In genomic region chr10:104784452-104784851, GRCh38 we compare ENCODE assay signal across 20 cellular contexts.
DNase-seq lines count a peak whose midpoint lies in the region; TF ChIP-seq lines count a peak whose summit lies in the region.
"Had no signal": no experiment of that assay in that cellular context is flagged by ENCODE, and none has a peak within 500 bp of the region (broad histone marks: within the 10 kb centered on the region; RNA-seq: fewer than 3 reads in every experiment).

No MANE protein-coding gene starts in this region.

- no peaks in the 10 kb centered on the region for H3K79me1 ChIP-seq in mesendoderm (ENCODE audit: low read length)

- no peak overlapping the region for H3K4ac ChIP-seq in mesendoderm (ENCODE audit: low read depth, low read length)

- no peak overlapping the region for H3K18ac ChIP-seq in mesendoderm (ENCODE audit: low read length)

- POLR2A ChIA-PET in activated CD4-positive, alpha-beta memory T cell treated with anti-CD3 and anti-CD28 coated beads, Interleukin-2, amount 10 ng/mL, durations not matched to agents 7 days and 5 days (lab: Charles Lee), result no interaction called here

- H2BK15ac ChIP-seq in mesendoderm (replicated peaks; ENCODE audit: low read depth), result no peak overlapping the region

- H3K4me3 Mint-ChIP-seq in activated CD4-positive, alpha-beta memory T cell treated with anti-CD3 and anti-CD28 coated beads, Interleukin-2, amount 10 ng/mL, durations not matched to agents 7 days and 5 days, result no peak overlapping the region
- H3K4me3 Mint-ChIP-seq: B cell; CD4-positive, alpha-beta T cell; CD8-positive, alpha-beta T cell had no signal

- no peak overlapping the region for H2BK120ac ChIP-seq in mesendoderm (ENCODE audit: low read depth, low read length)

- H3K27me3 ChIP-seq in mesendoderm (ENCODE audit: insufficient read depth, low read length, poor library complexity), result no peaks in the 10 kb centered on the region
- no peaks in the 10 kb centered on the region for H3K27me3 ChIP-seq in tibial nerve
- H3K27me3 ChIP-seq: BLaER1 treated with 17β-estradiol and CSF1 and Interleukin-3, amounts not matched to agents 10 nM and 100 nM had no signal

- H3K4me1 Mint-ChIP-seq in activated CD4-positive, alpha-beta memory T cell treated with anti-CD3 and anti-CD28 coated beads, Interleukin-2, amount 10 ng/mL, durations not matched to agents 7 days and 5 days, result no peaks in the 10 kb centered on the region
- H3K4me1 Mint-ChIP-seq: B cell had no signal

- TF ChIP-seq POLR2A in tibial nerve (IDR thresholded peaks at IDR 0.05), result no peak

- H3K27ac ChIP-seq in mesendoderm (ENCODE audit: low read depth, low read length), result no peak overlapping the region
- H3K27ac ChIP-seq in tibial nerve, result peak overlapping the region in 3 of 4 donors; percentile 12 to 59 (median 37)
- H3K27ac ChIP-seq: 22Rv1; A549; BLaER1 treated with 17β-estradiol and CSF1 and Interleukin-3, amounts not matched to agents 10 nM and 100 nM; C4-2B had no signal

- H3K9ac ChIP-seq in mesendoderm (ENCODE audit: low read length), result no peak overlapping the region
- H3K9ac ChIP-seq: BLaER1 treated with 17β-estradiol and CSF1 and Interleukin-3, amounts not matched to agents 10 nM and 100 nM had no signal

- H3K79me2 ChIP-seq in mesendoderm (ENCODE audit: control insufficient read depth, insufficient read depth, low read length), result no peaks in the 10 kb centered on the region

- H4K5ac ChIP-seq in mesendoderm (ENCODE audit: low read length), result no peak overlapping the region

- no peaks in the 10 kb centered on the region for H3K36me3 Mint-ChIP-seq in activated CD4-positive, alpha-beta memory T cell treated with anti-CD3 and anti-CD28 coated beads, Interleukin-2, amount 10 ng/mL, durations not matched to agents 7 days and 5 days (ENCODE audit: low read depth)
- H3K36me3 Mint-ChIP-seq: CD8-positive, alpha-beta T cell had no signal

- H3K4me3 ChIP-seq in mesendoderm (ENCODE audit: low read length) (no peak overlapping the region), tibial nerve (no peak overlapping the region)
- H3K4me3 ChIP-seq: A549; BLaER1 treated with 17β-estradiol and CSF1 and Interleukin-3, amounts not matched to agents 10 nM and 100 nM; GM12878 had no signal

- no peak overlapping the region for H3K4me2 ChIP-seq in mesendoderm (ENCODE audit: low read length)
- H3K4me2 ChIP-seq: A549; BLaER1 treated with 17β-estradiol and CSF1 and Interleukin-3, amounts not matched to agents 10 nM and 100 nM had no signal

- H3K36me3 ChIP-seq in mesendoderm (ENCODE audit: control insufficient read depth, insufficient read depth, low read length) (no peaks in the 10 kb centered on the region), tibial nerve (no peaks in the 10 kb centered on the region)
- H3K36me3 ChIP-seq: BLaER1 treated with 17β-estradiol and CSF1 and Interleukin-3, amounts not matched to agents 10 nM and 100 nM had no signal

- CTCF ChIA-PET in activated CD4-positive, alpha-beta memory T cell treated with anti-CD3 and anti-CD28 coated beads, Interleukin-2, amount 10 ng/mL, durations not matched to agents 7 days and 5 days (lab: Charles Lee), result no interaction called here

- no CpG with 5 or more reads among the region's 2 CpGs for WGBS in mesendoderm (ENCODE audit: extremely low coverage, insufficient coverage, low lambda C conversion rate)
- 53 to 66% methylated on average over 2 of the region's 2 CpGs for WGBS in tibial nerve, 2 donors

- H3K27me3 Mint-ChIP-seq in activated CD4-positive, alpha-beta memory T cell treated with anti-CD3 and anti-CD28 coated beads, Interleukin-2, amount 10 ng/mL, durations not matched to agents 7 days and 5 days, result no peaks in the 10 kb centered on the region

- no peak overlapping the region for H3K27ac Mint-ChIP-seq in activated CD4-positive, alpha-beta memory T cell treated with anti-CD3 and anti-CD28 coated beads, Interleukin-2, amount 10 ng/mL, durations not matched to agents 7 days and 5 days
- H3K27ac Mint-ChIP-seq: B cell; CD4-positive, alpha-beta T cell; CD8-positive, alpha-beta T cell had no signal

- no peak overlapping the region for H2BK5ac ChIP-seq in mesendoderm (ENCODE audit: low read length)

- H3K9me3 ChIP-seq in tibial nerve, result no peaks in the 10 kb centered on the region
- H3K9me3 ChIP-seq: A549, Caco-2 had no signal

- H3K4me1 ChIP-seq in mesendoderm (ENCODE audit: control insufficient read depth, low read depth, low read length) (no peaks in the 10 kb centered on the region), tibial nerve (peaks cover 0 to 6% (median 2%) of the 10 kb centered on the region in 4 donors)
- H3K4me1 ChIP-seq: A549; BLaER1 treated with 17β-estradiol and CSF1 and Interleukin-3, amounts not matched to agents 10 nM and 100 nM; Caco-2 had no signal

- peak; percentile 1 for DNase-seq in foreskin melanocyte
- peak; percentile 78 for DNase-seq in islet precursor cell
- peak; percentile 7 for DNase-seq in mesendoderm
- no peak for DNase-seq in tibial nerve (ENCODE audit: low spot score in 2 of 2)
- no peak for DNase-seq in activated CD4-positive, alpha-beta memory T cell treated with anti-CD3 and anti-CD28 coated beads, Interleukin-2, amount 10 ng/mL, durations not matched to agents 7 days and 5 days
- DNase-seq in HUDEP-2 (lab: John Stamatoyannopoulos, UW; ENCODE audit: unreplicated experiment in 76 of 76), result no peak
- DNase-seq in cerebellum (ENCODE audit: low spot score), result no peak
- DNase-seq: AML-193; Caco-2; Calu3; CD4-positive, alpha-beta T cell; CD8-positive, alpha-beta T cell; DMS79 treated with DMSO at 0.1 percent for 48 hours; GF-D8 had no signal

- no peak for TF ChIP-seq EP300 in tibial nerve (IDR thresholded peaks at IDR 0.05)

- H3K56ac ChIP-seq in mesendoderm (ENCODE audit: low read length), result no peak overlapping the region

- no peak overlapping the region for H4K8ac ChIP-seq in mesendoderm (ENCODE audit: low read depth, low read length)

- H2AK5ac ChIP-seq in mesendoderm (ENCODE audit: low read length), result no peak overlapping the region

- TF ChIP-seq CTCF in tibial nerve (IDR thresholded peaks at IDR 0.05), result no peak

- H3K9me3 Mint-ChIP-seq in activated CD4-positive, alpha-beta memory T cell treated with anti-CD3 and anti-CD28 coated beads, Interleukin-2, amount 10 ng/mL, durations not matched to agents 7 days and 5 days, result no peaks in the 10 kb centered on the region
- H3K9me3 Mint-ChIP-seq: CD4-positive, alpha-beta T cell had no signal

- H3K23ac ChIP-seq in mesendoderm (ENCODE audit: low read length), result no peak overlapping the region

Comparison
In these comparisons a context has a peak if more than half of its experiments do, and no peak if none do; other contexts are left out.
1. DNase-seq: peak in foreskin melanocyte (single experiment), islet precursor cell (single experiment) and mesendoderm (single experiment); none in tibial nerve (0 of 2), activated CD4-positive, alpha-beta memory T cell treated with anti-CD3 and anti-CD28 coated beads, Interleukin-2, amount 10 ng/mL, durations not matched to agents 7 days and 5 days (single experiment), HUDEP-2 (0 of 76) and cerebellum (single experiment).